In genomic region chr12:29333178-29333577, GRCh38 we compare ENCODE assay signal across 20 cellular contexts.
"Had no signal": no experiment of that assay in that cellular context is flagged by ENCODE, and none has a peak within 500 bp of the region (broad histone marks: within the 10 kb centered on the region; RNA-seq: fewer than 3 reads in every experiment).

No MANE protein-coding gene starts in this region.

- H3K4me3 ChIP-seq: coronary artery, heart right ventricle, right atrium auricular region, sigmoid colon, skin epidermis, stomach, thoracic aorta, transverse colon had no signal

- H3K9me3 Mint-ChIP-seq: endodermal cell; naive thymus-derived CD4-positive, alpha-beta T cell; nephron progenitor cell had no signal

- H3K36me3 ChIP-seq: right atrium auricular region, thoracic aorta, transverse colon had no signal

- H3K27me3 ChIP-seq: heart right ventricle, right atrium auricular region, sigmoid colon, stomach, transverse colon had no signal

- H3K4me3 Mint-ChIP-seq: endodermal cell; naive thymus-derived CD4-positive, alpha-beta T cell; nephron progenitor cell had no signal

- H3K27ac Mint-ChIP-seq: endodermal cell, nephron progenitor cell had no signal

- DNase-seq: effector CD4-positive, alpha-beta T cell; endodermal cell; erythroblast; foreskin melanocyte; heart right ventricle; islet precursor cell; mammary epithelial cell; naive thymus-derived CD4-positive, alpha-beta T cell; nephron progenitor cell; sigmoid colon; stimulated activated CD4-positive, alpha-beta T cell treated with anti-CD3 and anti-CD28 coated beads, Interleukin-2, amount 100 ng/mL, for 24 hours; stimulated activated CD4-positive, alpha-beta T cell treated with anti-CD3 and anti-CD28 coated beads, Interleukin-4, amount 100 ng/mL, for 4 hours; stimulated activated naive CD4-positive, alpha-beta T cell; stomach; substantia nigra; transverse colon had no signal

- H3K27me3 Mint-ChIP-seq: naive thymus-derived CD4-positive, alpha-beta T cell had no signal

- H3K27ac ChIP-seq: coronary artery, sigmoid colon, skin epidermis, stomach, thoracic aorta, transverse colon had no signal

- H3K9me3 ChIP-seq: heart right ventricle, right atrium auricular region, sigmoid colon, stomach, thoracic aorta, transverse colon had no signal

- H3K4me1 Mint-ChIP-seq: endodermal cell, nephron progenitor cell had no signal
